ENCODE assay signal across 34 cellular contexts in genomic region chr1:181350146-181350545, GRCh38.
"Had no signal": no experiment of that assay in that cellular context is flagged by ENCODE, and none has a peak within 500 bp of the region (broad histone marks: within the 10 kb centered on the region; RNA-seq: fewer than 3 reads in every experiment).

No MANE protein-coding gene starts in this region.

- H3K36me3 ChIP-seq: ascending aorta, breast epithelium, cardiac muscle cell, colonic mucosa, heart left ventricle had no signal

- H3K4me3 Mint-ChIP-seq: activated CD4-positive, alpha-beta T cell treated with anti-CD3 and anti-CD28 coated beads for 36 hours; activated CD4-positive, alpha-beta T cell treated with anti-CD3 and anti-CD28 coated beads, Interleukin-2, amount 10 ng/mL, durations not matched to agents 24 days and 14 days; activated CD8-positive, alpha-beta T cell treated with anti-CD3 and anti-CD28 coated beads for 36 hours; activated naive CD4-positive, alpha-beta T cell treated with anti-CD3 and anti-CD28 coated beads, Interleukin-2, amount 10 ng/mL, durations not matched to agents 7 days and 5 days; activated naive CD8-positive, alpha-beta T cell treated with anti-CD3 and anti-CD28 coated beads, Interleukin-2, amount 10 ng/mL, durations not matched to agents 7 days and 5 days; activated T-cell treated with anti-CD3 and anti-CD28 coated beads, Interleukin-2, amount 50 U/mL, for 24 hours; activated T-cell treated with anti-CD3 and anti-CD28 coated beads, Interleukin-2, amount 50 U/mL, for 72 hours; brain; dendritic cell treated with granulocyte-macrophage colony-stimulating factor and Interleukin-4, amounts not matched to agents 40 ng/mL and 50 ng/mL, for 4 days; T-helper 17 cell; T-helper 2 cell treated with Interferon-gamma antibody and Interleukin-4, amounts not matched to agents 5 μg/mL and 100 μg/mL, for 36 hours had no signal

- DNase-seq: activated CD4-positive, alpha-beta T cell treated with anti-CD3 and anti-CD28 coated beads for 36 hours; activated CD4-positive, alpha-beta T cell treated with anti-CD3 and anti-CD28 coated beads, Interleukin-2, amount 10 ng/mL, durations not matched to agents 24 days and 14 days; activated CD4-positive, alpha-beta T cell treated with anti-CD3 and anti-CD28 coated beads, Interleukin-2, amount 50 U/mL, for 48 hours; activated CD4-positive, CD25-positive, alpha-beta regulatory T cell; activated CD4-positive, CD25-positive, alpha-beta regulatory T cell treated with anti-CD3 and anti-CD28 coated beads, Interleukin-2, amount 50 U/mL, for 72 hours; activated CD8-positive, alpha-beta memory T cell treated with anti-CD3 and anti-CD28 coated beads for 24 hours; activated CD8-positive, alpha-beta memory T cell treated with anti-CD3 and anti-CD28 coated beads, Interleukin-2, amount 50 U/mL, for 48 hours; activated CD8-positive, alpha-beta T cell treated with anti-CD3 and anti-CD28 coated beads for 36 hours; activated gamma-delta T cell; activated naive CD4-positive, alpha-beta T cell; activated naive CD4-positive, alpha-beta T cell treated with anti-CD3 and anti-CD28 coated beads, Interleukin-2, amount 10 ng/mL, durations not matched to agents 7 days and 5 days; activated naive CD8-positive, alpha-beta T cell treated with anti-CD3 and anti-CD28 coated beads, Interleukin-2, amount 10 ng/mL, durations not matched to agents 7 days and 5 days; activated T-cell treated with anti-CD3 and anti-CD28 coated beads for 4 hours; activated T-cell treated with anti-CD3 and anti-CD28 coated beads, Interleukin-2, amount 50 U/mL, for 24 hours; activated T-cell treated with anti-CD3 and anti-CD28 coated beads, Interleukin-2, amount 50 U/mL, for 72 hours; central memory CD4-positive, alpha-beta T cell; cerebellar nuclear complex; colonic mucosa; dorsolateral prefrontal cortex; effector CD4-positive, alpha-beta T cell; foreskin fibroblast; glutamatergic neuron; heart left ventricle; T-helper 1 cell; T-helper 17 cell; T1000 had no signal

- H3K27me3 ChIP-seq: ascending aorta, breast epithelium, cardiac muscle cell, colonic mucosa had no signal

- H3K4me1 ChIP-seq: ascending aorta, breast epithelium, colonic mucosa, heart left ventricle had no signal

- H3K4me1 Mint-ChIP-seq: activated CD4-positive, alpha-beta T cell treated with anti-CD3 and anti-CD28 coated beads for 36 hours; activated CD4-positive, alpha-beta T cell treated with anti-CD3 and anti-CD28 coated beads, Interleukin-2, amount 10 ng/mL, durations not matched to agents 24 days and 14 days; activated naive CD4-positive, alpha-beta T cell treated with anti-CD3 and anti-CD28 coated beads, Interleukin-2, amount 10 ng/mL, durations not matched to agents 7 days and 5 days had no signal

- H3K9me3 ChIP-seq: ascending aorta, breast epithelium, colonic mucosa, heart left ventricle had no signal

- H3K27ac ChIP-seq: ascending aorta, breast epithelium, cardiac muscle cell, colonic mucosa, dorsolateral prefrontal cortex, heart left ventricle had no signal

- H3K27ac Mint-ChIP-seq: activated CD4-positive, alpha-beta T cell treated with anti-CD3 and anti-CD28 coated beads for 36 hours; activated CD4-positive, alpha-beta T cell treated with anti-CD3 and anti-CD28 coated beads, Interleukin-2, amount 10 ng/mL, durations not matched to agents 24 days and 14 days; activated CD8-positive, alpha-beta T cell treated with anti-CD3 and anti-CD28 coated beads for 36 hours; activated naive CD4-positive, alpha-beta T cell treated with anti-CD3 and anti-CD28 coated beads, Interleukin-2, amount 10 ng/mL, durations not matched to agents 7 days and 5 days; activated naive CD4-positive, alpha-beta T cell treated with anti-CD3 and anti-CD28 coated beads, Interleukin-2, amount 50 U/mL, for 72 hours; activated naive CD8-positive, alpha-beta T cell treated with anti-CD3 and anti-CD28 coated beads, Interleukin-2, amount 10 ng/mL, durations not matched to agents 7 days and 5 days; activated T-cell treated with anti-CD3 and anti-CD28 coated beads, Interleukin-2, amount 50 U/mL, for 24 hours; activated T-cell treated with anti-CD3 and anti-CD28 coated beads, Interleukin-2, amount 50 U/mL, for 72 hours; brain; dendritic cell treated with granulocyte-macrophage colony-stimulating factor and Interleukin-4, amounts not matched to agents 40 ng/mL and 50 ng/mL, for 4 days; T-helper 2 cell treated with Interferon-gamma antibody and Interleukin-4, amounts not matched to agents 5 μg/mL and 100 μg/mL, for 36 hours had no signal

- H3K9me3 Mint-ChIP-seq: activated CD4-positive, alpha-beta T cell treated with anti-CD3 and anti-CD28 coated beads, Interleukin-2, amount 10 ng/mL, durations not matched to agents 24 days and 14 days; activated CD8-positive, alpha-beta T cell treated with anti-CD3 and anti-CD28 coated beads for 36 hours; activated naive CD4-positive, alpha-beta T cell treated with anti-CD3 and anti-CD28 coated beads, Interleukin-2, amount 10 ng/mL, durations not matched to agents 7 days and 5 days; activated naive CD4-positive, alpha-beta T cell treated with anti-CD3 and anti-CD28 coated beads, Interleukin-2, amount 50 U/mL, for 72 hours; activated naive CD8-positive, alpha-beta T cell treated with anti-CD3 and anti-CD28 coated beads, Interleukin-2, amount 10 ng/mL, durations not matched to agents 7 days and 5 days; activated T-cell treated with anti-CD3 and anti-CD28 coated beads, Interleukin-2, amount 50 U/mL, for 24 hours; activated T-cell treated with anti-CD3 and anti-CD28 coated beads, Interleukin-2, amount 50 U/mL, for 72 hours; dendritic cell treated with granulocyte-macrophage colony-stimulating factor and Interleukin-4, amounts not matched to agents 40 ng/mL and 50 ng/mL, for 4 days; T-helper 2 cell treated with Interferon-gamma antibody and Interleukin-4, amounts not matched to agents 5 μg/mL and 100 μg/mL, for 36 hours had no signal

- H3K36me3 Mint-ChIP-seq: activated naive CD4-positive, alpha-beta T cell treated with anti-CD3 and anti-CD28 coated beads, Interleukin-2, amount 10 ng/mL, durations not matched to agents 7 days and 5 days; activated naive CD4-positive, alpha-beta T cell treated with anti-CD3 and anti-CD28 coated beads, Interleukin-2, amount 50 U/mL, for 72 hours; activated naive CD8-positive, alpha-beta T cell treated with anti-CD3 and anti-CD28 coated beads, Interleukin-2, amount 10 ng/mL, durations not matched to agents 7 days and 5 days; brain had no signal

- H3K4me3 ChIP-seq: ascending aorta, breast epithelium, cardiac muscle cell, colonic mucosa, dorsolateral prefrontal cortex, heart left ventricle had no signal

- H3K27me3 Mint-ChIP-seq: activated CD4-positive, alpha-beta T cell treated with anti-CD3 and anti-CD28 coated beads for 36 hours; activated CD8-positive, alpha-beta T cell treated with anti-CD3 and anti-CD28 coated beads for 36 hours; activated naive CD8-positive, alpha-beta T cell treated with anti-CD3 and anti-CD28 coated beads, Interleukin-2, amount 10 ng/mL, durations not matched to agents 7 days and 5 days; activated T-cell treated with anti-CD3 and anti-CD28 coated beads, Interleukin-2, amount 50 U/mL, for 24 hours; dendritic cell treated with granulocyte-macrophage colony-stimulating factor and Interleukin-4, amounts not matched to agents 40 ng/mL and 50 ng/mL, for 4 days had no signal

- ATAC-seq: activated CD4-positive, alpha-beta T cell treated with anti-CD3 and anti-CD28 coated beads for 36 hours; activated CD8-positive, alpha-beta T cell treated with anti-CD3 and anti-CD28 coated beads for 36 hours; activated naive CD4-positive, alpha-beta T cell treated with anti-CD3 and anti-CD28 coated beads, Interleukin-2, amount 50 U/mL, for 72 hours; activated T-cell treated with anti-CD3 and anti-CD28 coated beads, Interleukin-2, amount 50 U/mL, for 72 hours; esophagus mucosa; heart left ventricle; T-helper 17 cell had no signal
